In genomic region chr5:55044093-55044492, GRCh38 we compare ENCODE assay signal across 32 cellular contexts. TPM values are rescaled to one million over a fixed set of nuclear protein-coding genes. Genes with fewer than 3 reads are reported as not detected.
DNase-seq lines count a peak whose midpoint lies in the region; ATAC-seq, FAIRE-seq and TF ChIP-seq lines count a peak whose summit lies in the region.
"Had no signal": no experiment of that assay in that cellular context is flagged by ENCODE, and none has a peak within 500 bp of the region (broad histone marks: within the 10 kb centered on the region; RNA-seq: fewer than 3 reads in every experiment).

No MANE protein-coding gene starts in this region.

- intact Hi-C loops in activated CD8-positive, alpha-beta T cell treated with anti-CD3 and anti-CD28 coated beads for 36 hours (cut with micrococcal nuclease): no loop called here
- intact Hi-C loops in HepG2 (cut with micrococcal nuclease; ENCODE audit: unreplicated experiment): no loop called here

- H3K27me3 ChIP-seq in HepG2 (ENCODE audit: control insufficient read depth in 1 of 2, insufficient read depth in 2 of 2, low read length in 2 of 2) (no peaks in the 10 kb centered on the region; a peak in 2 of 5 replicates), upper lobe of left lung (no peaks in the 10 kb centered on the region)
- H3K27me3 ChIP-seq: BE2C, BLaER1 had no signal

- TF ChIP-seq CTCF in activated CD8-positive, alpha-beta T cell treated with anti-CD3 and anti-CD28 coated beads for 36 hours (IDR thresholded peaks at IDR 0.05): no peak
- TF ChIP-seq CTCF in HepG2 (CRISPR knock-in tag; IDR thresholded peaks at IDR 0.05): no peak
- no peak for TF ChIP-seq CTCF in upper lobe of left lung (IDR thresholded peaks at IDR 0.05)

- no peak overlapping the region for H3K4me3 ChIP-seq in HepG2 (replicated peaks in 1 of 3; ENCODE audit: insufficient read depth in 1 of 3, low read depth in 2 of 3, low read length in 3 of 3)
- H3K4me3 ChIP-seq in upper lobe of left lung: no peak overlapping the region
- H3K4me3 ChIP-seq: BLaER1, GM12878 had no signal

- no peak overlapping the region for H3K9ac ChIP-seq in HepG2 (ENCODE audit: insufficient read depth, low read depth, low read length)
- H3K9ac ChIP-seq: BLaER1 had no signal

- peak; percentile 42 for ATAC-seq in activated CD8-positive, alpha-beta T cell treated with anti-CD3 and anti-CD28 coated beads for 36 hours
- no peak for ATAC-seq in activated CD8-positive, alpha-beta T cell treated with anti-CD3 and anti-CD28 coated beads, Interleukin-2, amount 10 ng/mL, durations not matched to agents 7 days and 5 days
- peak; percentile 88 for ATAC-seq in activated naive CD8-positive, alpha-beta T cell treated with anti-CD3 and anti-CD28 coated beads, Interleukin-2, amount 50 U/mL, for 24 hours
- peak; percentile 82 for ATAC-seq in stimulated activated naive CD8-positive, alpha-beta T cell treated with anti-CD3 and anti-CD28 coated beads, Interleukin-15, Interleukin-2, amounts not matched to agents 100 U/mL and 50 U/mL, for 24 hours
- peak; percentile 48 for ATAC-seq in stimulated activated naive CD8-positive, alpha-beta T cell treated with anti-CD3 and anti-CD28 coated beads, Interleukin-15, amount 100 ng/mL, for 72 hours
- no peak for ATAC-seq in HepG2
- no peak for ATAC-seq in upper lobe of left lung (ENCODE audit: low FRiP score in 2 of 2)
- ATAC-seq: GM12878 had no signal

- no TSS peak for BruUV-seq in HepG2 (replicated peaks; lab: Mats Ljungman, UMichigan)

- H3K36me3 ChIP-seq in HepG2 (replicated peaks in 1 of 2; ENCODE audit: control insufficient read depth in 1 of 2, insufficient read depth in 2 of 2, low read length in 2 of 2) (no peaks in the 10 kb centered on the region), upper lobe of left lung (no peaks in the 10 kb centered on the region)
- H3K36me3 ChIP-seq: BE2C, BLaER1 had no signal

- TF ChIP-seq EP300 in HepG2 (IDR thresholded peaks at IDR 0.05; ENCODE audit: low read depth in 2 of 2, low read length in 2 of 2) (no peak), HepG2 (CRISPR knock-in tag; IDR thresholded peaks at IDR 0.05; ENCODE audit: borderline replicate concordance) (no peak), upper lobe of left lung (IDR thresholded peaks at IDR 0.05) (no peak)

- H3K27ac ChIP-seq in HepG2 (ENCODE audit: extremely low read length, insufficient read depth, low read length) (no peak overlapping the region), upper lobe of left lung (no peak overlapping the region)
- H3K27ac ChIP-seq: BLaER1 had no signal

- H3K79me2 ChIP-seq in HepG2 (ENCODE audit: insufficient read depth, low read length): no peaks in the 10 kb centered on the region

- no peak for TF ChIP-seq RAD21 in HepG2 (CRISPR knock-in tag; IDR thresholded peaks at IDR 0.05)

- peaks cover 3% of the 10 kb centered on the region for H3K27me3 Mint-ChIP-seq in activated CD8-positive, alpha-beta T cell treated with anti-CD3 and anti-CD28 coated beads for 36 hours
- H3K27me3 Mint-ChIP-seq in activated CD8-positive, alpha-beta T cell treated with anti-CD3 and anti-CD28 coated beads, Interleukin-2, amount 10 ng/mL, durations not matched to agents 7 days and 5 days (ENCODE audit: low read depth): no peaks in the 10 kb centered on the region
- no peaks in the 10 kb centered on the region for H3K27me3 Mint-ChIP-seq in activated naive CD8-positive, alpha-beta T cell treated with anti-CD3 and anti-CD28 coated beads, Interleukin-2, amount 50 U/mL, for 24 hours
- H3K27me3 Mint-ChIP-seq in stimulated activated naive CD8-positive, alpha-beta T cell treated with anti-CD3 and anti-CD28 coated beads, Interleukin-15, amount 100 ng/mL, for 72 hours: no peaks in the 10 kb centered on the region
- H3K27me3 Mint-ChIP-seq: CD4-positive, alpha-beta memory T cell; CD4-positive, CD25-positive, alpha-beta regulatory T cell; CD8-positive, alpha-beta memory T cell had no signal

- CTCF ChIA-PET in activated CD8-positive, alpha-beta T cell treated with anti-CD3 and anti-CD28 coated beads for 36 hours (lab: Charles Lee): interaction anchor here (1.7 to 1.8 kb wide), 2 partner anchors 10 to 100 kb away, joined by 6 to 10 read pairs; no protein-coding TSS in a partner anchor
- CTCF ChIA-PET in activated CD8-positive, alpha-beta T cell treated with anti-CD3 and anti-CD28 coated beads, Interleukin-2, amount 10 ng/mL, durations not matched to agents 7 days and 5 days (lab: Charles Lee): interaction anchor here (0.6 to 1.8 kb wide), 4 partner anchors 17 to 138 kb away, joined by 3 to 6 read pairs (median 4); no protein-coding TSS in a partner anchor
- CTCF ChIA-PET in HepG2 (lab: Yijun Ruan, JAX; ENCODE audit: low intra/inter-chr PET ratio, low total read pairs): no interaction called here

- no peaks in the 10 kb centered on the region for H3K36me3 Mint-ChIP-seq in activated CD8-positive, alpha-beta T cell treated with anti-CD3 and anti-CD28 coated beads for 36 hours (ENCODE audit: low read depth)
- peaks cover 26% of the 10 kb centered on the region for H3K36me3 Mint-ChIP-seq in activated CD8-positive, alpha-beta T cell treated with anti-CD3 and anti-CD28 coated beads, Interleukin-2, amount 10 ng/mL, durations not matched to agents 7 days and 5 days (ENCODE audit: low read depth)
- no peaks in the 10 kb centered on the region for H3K36me3 Mint-ChIP-seq in activated naive CD8-positive, alpha-beta T cell treated with anti-CD3 and anti-CD28 coated beads, Interleukin-2, amount 50 U/mL, for 24 hours (ENCODE audit: low read depth)
- H3K36me3 Mint-ChIP-seq: CD14-positive monocyte; CD4-positive, alpha-beta memory T cell; CD4-positive, CD25-positive, alpha-beta regulatory T cell had no signal

- WGBS in HepG2 (ENCODE audit: low lambda C conversion rate): 0% methylated on average over 1 of the region's 1 CpG
- 30 to 42% methylated on average over 1 of the region's 1 CpG for WGBS in upper lobe of left lung, 2 donors

- H3K4me3 Mint-ChIP-seq in activated CD8-positive, alpha-beta T cell treated with anti-CD3 and anti-CD28 coated beads for 36 hours: no peak overlapping the region
- no peak overlapping the region for H3K4me3 Mint-ChIP-seq in activated CD8-positive, alpha-beta T cell treated with anti-CD3 and anti-CD28 coated beads, Interleukin-2, amount 10 ng/mL, durations not matched to agents 7 days and 5 days
- H3K4me3 Mint-ChIP-seq in activated naive CD8-positive, alpha-beta T cell treated with anti-CD3 and anti-CD28 coated beads, Interleukin-2, amount 50 U/mL, for 24 hours: no peak overlapping the region
- no peak overlapping the region for H3K4me3 Mint-ChIP-seq in stimulated activated naive CD8-positive, alpha-beta T cell treated with anti-CD3 and anti-CD28 coated beads, Interleukin-15, amount 100 ng/mL, for 72 hours
- H3K4me3 Mint-ChIP-seq: CD14-positive monocyte; CD4-positive, alpha-beta memory T cell; CD4-positive, CD25-positive, alpha-beta regulatory T cell; CD8-positive, alpha-beta memory T cell had no signal

- H3K9me3 Mint-ChIP-seq in activated CD8-positive, alpha-beta T cell treated with anti-CD3 and anti-CD28 coated beads for 36 hours: peaks cover 2% of the 10 kb centered on the region
- H3K9me3 Mint-ChIP-seq in activated CD8-positive, alpha-beta T cell treated with anti-CD3 and anti-CD28 coated beads, Interleukin-2, amount 10 ng/mL, durations not matched to agents 7 days and 5 days (ENCODE audit: insufficient read depth): peaks cover 8% of the 10 kb centered on the region
- no peaks in the 10 kb centered on the region for H3K9me3 Mint-ChIP-seq in activated naive CD8-positive, alpha-beta T cell treated with anti-CD3 and anti-CD28 coated beads, Interleukin-2, amount 50 U/mL, for 24 hours
- peaks cover 0 to 8% of the 10 kb centered on the region in 2 donors for H3K9me3 Mint-ChIP-seq in stimulated activated naive CD8-positive, alpha-beta T cell treated with anti-CD3 and anti-CD28 coated beads, Interleukin-15, amount 100 ng/mL, for 72 hours
- H3K9me3 Mint-ChIP-seq: CD8-positive, alpha-beta memory T cell had no signal

- H2AFZ ChIP-seq in HepG2 (ENCODE audit: low read length): no peak overlapping the region

- no peak overlapping the region for H3K27ac Mint-ChIP-seq in activated CD8-positive, alpha-beta T cell treated with anti-CD3 and anti-CD28 coated beads for 36 hours
- H3K27ac Mint-ChIP-seq in activated CD8-positive, alpha-beta T cell treated with anti-CD3 and anti-CD28 coated beads, Interleukin-2, amount 10 ng/mL, durations not matched to agents 7 days and 5 days: no peak overlapping the region
- no peak overlapping the region for H3K27ac Mint-ChIP-seq in activated naive CD8-positive, alpha-beta T cell treated with anti-CD3 and anti-CD28 coated beads, Interleukin-2, amount 50 U/mL, for 24 hours
- H3K27ac Mint-ChIP-seq in stimulated activated naive CD8-positive, alpha-beta T cell treated with anti-CD3 and anti-CD28 coated beads, Interleukin-15, amount 100 ng/mL, for 72 hours: no peak overlapping the region
- H3K27ac Mint-ChIP-seq: CD14-positive monocyte; CD4-positive, alpha-beta memory T cell; CD4-positive, CD25-positive, alpha-beta regulatory T cell; CD8-positive, alpha-beta memory T cell had no signal

- DNase-seq in activated CD8-positive, alpha-beta T cell treated with anti-CD3 and anti-CD28 coated beads for 36 hours: no peak
- no peak for DNase-seq in activated CD8-positive, alpha-beta T cell treated with anti-CD3 and anti-CD28 coated beads, Interleukin-2, amount 10 ng/mL, durations not matched to agents 7 days and 5 days
- no peak for DNase-seq in activated naive CD8-positive, alpha-beta T cell treated with anti-CD3 and anti-CD28 coated beads, Interleukin-2, amount 50 U/mL, for 24 hours
- no peak for DNase-seq in stimulated activated naive CD8-positive, alpha-beta T cell treated with anti-CD3 and anti-CD28 coated beads, Interleukin-15, Interleukin-2, amounts not matched to agents 100 U/mL and 50 U/mL, for 24 hours
- no peak for DNase-seq in stimulated activated naive CD8-positive, alpha-beta T cell treated with anti-CD3 and anti-CD28 coated beads, Interleukin-15, amount 100 ng/mL, for 72 hours
- DNase-seq in HepG2 (ENCODE audit: low spot score): no peak
- no peak for DNase-seq in upper lobe of left lung
- DNase-seq: 8988T; ACHN; BE2C; C1 segment of cervical spinal cord; CD4-positive, alpha-beta memory T cell; CD4-positive, CD25-positive, alpha-beta regulatory T cell; CD8-positive, alpha-beta memory T cell; COR-L47; DMS 273 treated with DMSO at 0.1 percent for 48 hours; DMS153; DMS53; DMS79; DND-41; EL; GDM1 had no signal

- POLR2A ChIA-PET in activated CD8-positive, alpha-beta T cell treated with anti-CD3 and anti-CD28 coated beads for 36 hours (lab: Charles Lee): no interaction called here
- POLR2A ChIA-PET in activated CD8-positive, alpha-beta T cell treated with anti-CD3 and anti-CD28 coated beads, Interleukin-2, amount 10 ng/mL, durations not matched to agents 7 days and 5 days (lab: Charles Lee): no interaction called here
- POLR2A ChIA-PET in HepG2 (lab: Yijun Ruan, JAX): no interaction called here

- no peaks in the 10 kb centered on the region for H3K9me3 ChIP-seq in HepG2 (ENCODE audit: low read length)
- H3K9me3 ChIP-seq in upper lobe of left lung: no peaks in the 10 kb centered on the region
- H3K9me3 ChIP-seq: BE2C had no signal

- in situ Hi-C loops in HepG2 (cut with HindIII; ENCODE audit: extremely low pct_ligation_motif_present, low pct_unique_long_range_greater_than_20kb): no loop called here

- FAIRE-seq in HepG2 (lab: Jason Lieb, UNC): no peak
- FAIRE-seq: A204.1, GM12878, GM12892, GM18507 had no signal

- TF ChIP-seq POLR2A in HepG2 (IDR thresholded peaks at IDR 0.05; ENCODE audit: insufficient read depth in 1 of 2, low read depth in 2 of 2, low read length in 2 of 2) (no peak), upper lobe of left lung (IDR thresholded peaks at IDR 0.05) (no peak)

- no peak overlapping the region for H3K4me2 ChIP-seq in HepG2 (ENCODE audit: low read depth, low read length)
- H3K4me2 ChIP-seq: BLaER1 had no signal

- H4K20me1 ChIP-seq in HepG2 (ENCODE audit: insufficient read depth, low read length): no peaks in the 10 kb centered on the region
- H4K20me1 ChIP-seq: BLaER1 had no signal

- H3K4me1 ChIP-seq in HepG2 (ENCODE audit: insufficient read depth, low read length): no peaks in the 10 kb centered on the region
- no peaks in the 10 kb centered on the region for H3K4me1 ChIP-seq in upper lobe of left lung
- H3K4me1 ChIP-seq: BE2C, BLaER1 had no signal

- H3K4me1 Mint-ChIP-seq in activated CD8-positive, alpha-beta T cell treated with anti-CD3 and anti-CD28 coated beads for 36 hours (ENCODE audit: low read depth): peaks cover 11% of the 10 kb centered on the region
- peaks cover 7% of the 10 kb centered on the region for H3K4me1 Mint-ChIP-seq in activated CD8-positive, alpha-beta T cell treated with anti-CD3 and anti-CD28 coated beads, Interleukin-2, amount 10 ng/mL, durations not matched to agents 7 days and 5 days (ENCODE audit: low read depth)
- peaks cover 17% of the 10 kb centered on the region for H3K4me1 Mint-ChIP-seq in activated naive CD8-positive, alpha-beta T cell treated with anti-CD3 and anti-CD28 coated beads, Interleukin-2, amount 50 U/mL, for 24 hours
- H3K4me1 Mint-ChIP-seq in stimulated activated naive CD8-positive, alpha-beta T cell treated with anti-CD3 and anti-CD28 coated beads, Interleukin-15, amount 100 ng/mL, for 72 hours: peaks cover 22% of the 10 kb centered on the region
- H3K4me1 Mint-ChIP-seq: CD14-positive monocyte had no signal

RNA-seq across cellular contexts. Expression of gene GZMK, which starts 20.0 kb away (rescaled TPM):
- total RNA-seq in activated CD8-positive, alpha-beta T cell treated with anti-CD3 and anti-CD28 coated beads for 36 hours: 1 to 10 TPM; 5.2 to 6.2 TPM
- total RNA-seq in activated CD8-positive, alpha-beta T cell treated with anti-CD3 and anti-CD28 coated beads, Interleukin-2, amount 10 ng/mL, durations not matched to agents 7 days and 5 days: 1 to 10 TPM; 2.4 to 2.9 TPM
- total RNA-seq in HepG2 (2016; rRNA removed; fragmentation: Illumina TruSeq; extraction: Trizol) (not detected in 2 replicates), upper lobe of left lung (1 to 10 TPM in 5 of 6 donors, not detected in 1; 1.0 to 4.8 (median 2.1) TPM)
- total RNA-seq in HepG2 (2016; cell fraction: cytosol; rRNA removed; fragmentation: Illumina TruSeq; extraction: Trizol; ENCODE audit: low read depth): not detected in 2 replicates
- total RNA-seq in HepG2 (2016; cell fraction: insoluble cytoplasmic fraction; rRNA removed; fragmentation: Illumina TruSeq; extraction: Trizol): not detected in 2 replicates
- not detected in 2 replicates for total RNA-seq in HepG2 (2016; cell fraction: membrane; rRNA removed; fragmentation: Illumina TruSeq; extraction: Trizol)
- not detected in 2 replicates for total RNA-seq in HepG2 (2016; cell fraction: nucleus; rRNA removed; fragmentation: Illumina TruSeq; extraction: Trizol)
- not detected in 2 replicates for polyA plus RNA-seq in HepG2 (2011; rRNA removed)
- not detected in 2 replicates for polyA plus RNA-seq in HepG2 (2011; cell fraction: cytosol; rRNA removed)
- polyA plus RNA-seq in HepG2 (2011; cell fraction: nucleus; rRNA removed): not detected in 2 replicates
- not detected in 2 replicates for polyA plus RNA-seq in HepG2 (2012)
- polyA plus RNA-seq in HepG2 (2016; cell fraction: cytosol; fragmentation: Illumina TruSeq; extraction: Trizol; ENCODE audit: low read depth): not detected in 2 replicates
- not detected in 2 replicates for polyA plus RNA-seq in HepG2 (2016; cell fraction: insoluble cytoplasmic fraction; fragmentation: Illumina TruSeq; extraction: Trizol; ENCODE audit: low read depth)
- polyA plus RNA-seq in HepG2 (2016; cell fraction: membrane; fragmentation: Illumina TruSeq; extraction: Trizol; ENCODE audit: low read depth): not detected in 2 replicates
- polyA plus RNA-seq in HepG2 (2016; cell fraction: nucleus; fragmentation: Illumina TruSeq; extraction: Trizol; ENCODE audit: insufficient read depth, low read depth): not detected in 2 replicates
- not detected in 2 replicates for polyA minus RNA-seq in HepG2 (2011; rRNA and poly(A)+ RNA removed; ENCODE audit: low replicate concordance)
- polyA minus RNA-seq in HepG2 (2011; cell fraction: cytosol; rRNA and poly(A)+ RNA removed): not detected in 2 replicates
- not detected in 2 replicates for polyA minus RNA-seq in HepG2 (2011; cell fraction: nucleus; rRNA and poly(A)+ RNA removed)
- total RNA-seq: A673, Daoy, G401, GM12878 had no signal
- polyA plus RNA-seq: AG04450 had no signal

RNA-seq across cellular contexts. Expression of gene GZMA, which starts 58.4 kb away (rescaled TPM):
- 10 to 100 TPM; 17.8 to 18.2 TPM for total RNA-seq in activated CD8-positive, alpha-beta T cell treated with anti-CD3 and anti-CD28 coated beads for 36 hours
- 100 to 1,000 TPM; 356 to 365 TPM for total RNA-seq in activated CD8-positive, alpha-beta T cell treated with anti-CD3 and anti-CD28 coated beads, Interleukin-2, amount 10 ng/mL, durations not matched to agents 7 days and 5 days
- total RNA-seq in HepG2 (2016; rRNA removed; fragmentation: Illumina TruSeq; extraction: Trizol) (not detected in 2 replicates), upper lobe of left lung (1 to 10 TPM in 5 of 6 donors, under 1 TPM in 1; 0.67 to 6.5 (median 5.0) TPM)
- not detected in 2 replicates for total RNA-seq in HepG2 (2016; cell fraction: cytosol; rRNA removed; fragmentation: Illumina TruSeq; extraction: Trizol; ENCODE audit: low read depth)
- not detected in 2 replicates for total RNA-seq in HepG2 (2016; cell fraction: insoluble cytoplasmic fraction; rRNA removed; fragmentation: Illumina TruSeq; extraction: Trizol)
- total RNA-seq in HepG2 (2016; cell fraction: membrane; rRNA removed; fragmentation: Illumina TruSeq; extraction: Trizol): not detected in 2 replicates
- total RNA-seq in HepG2 (2016; cell fraction: nucleus; rRNA removed; fragmentation: Illumina TruSeq; extraction: Trizol): not detected in 2 replicates
- not detected in 2 replicates for polyA plus RNA-seq in HepG2 (2011; rRNA removed)
- not detected in 2 replicates for polyA plus RNA-seq in HepG2 (2011; cell fraction: cytosol; rRNA removed)
- polyA plus RNA-seq in HepG2 (2011; cell fraction: nucleus; rRNA removed): not detected in 2 replicates
- not detected in 2 replicates for polyA plus RNA-seq in HepG2 (2012)
- not detected in 2 replicates for polyA plus RNA-seq in HepG2 (2016; cell fraction: cytosol; fragmentation: Illumina TruSeq; extraction: Trizol; ENCODE audit: low read depth)
- polyA plus RNA-seq in HepG2 (2016; cell fraction: insoluble cytoplasmic fraction; fragmentation: Illumina TruSeq; extraction: Trizol; ENCODE audit: low read depth): not detected in 2 replicates
- polyA plus RNA-seq in HepG2 (2016; cell fraction: membrane; fragmentation: Illumina TruSeq; extraction: Trizol; ENCODE audit: low read depth): not detected in 2 replicates
- not detected in 2 replicates for polyA plus RNA-seq in HepG2 (2016; cell fraction: nucleus; fragmentation: Illumina TruSeq; extraction: Trizol; ENCODE audit: insufficient read depth, low read depth)
- polyA minus RNA-seq in HepG2 (2011; rRNA and poly(A)+ RNA removed; ENCODE audit: low replicate concordance): not detected in 2 replicates
- polyA minus RNA-seq in HepG2 (2011; cell fraction: cytosol; rRNA and poly(A)+ RNA removed): not detected in 2 replicates
- polyA minus RNA-seq in HepG2 (2011; cell fraction: nucleus; rRNA and poly(A)+ RNA removed): not detected in 2 replicates
- total RNA-seq: A673, G401, GM12878 had no signal
- polyA plus RNA-seq: AG04450 had no signal

RNA-seq across cellular contexts. Expression of gene ESM1, which starts 58.7 kb away (rescaled TPM):
- under 1 TPM; 0.20 to 0.47 TPM for total RNA-seq in activated CD8-positive, alpha-beta T cell treated with anti-CD3 and anti-CD28 coated beads for 36 hours
- not detected for total RNA-seq in activated CD8-positive, alpha-beta T cell treated with anti-CD3 and anti-CD28 coated beads, Interleukin-2, amount 10 ng/mL, durations not matched to agents 7 days and 5 days
- total RNA-seq in HepG2 (2016; rRNA removed; fragmentation: Illumina TruSeq; extraction: Trizol) (not detected in 2 replicates), upper lobe of left lung (10 to 100 TPM in 1 of 6 donors, 1 to 10 TPM in 3, under 1 TPM in 1, not detected in 1; 0.86 to 10.3 (median 2.0) TPM)
- total RNA-seq in HepG2 (2016; cell fraction: cytosol; rRNA removed; fragmentation: Illumina TruSeq; extraction: Trizol; ENCODE audit: low read depth): not detected in 2 replicates
- total RNA-seq in HepG2 (2016; cell fraction: insoluble cytoplasmic fraction; rRNA removed; fragmentation: Illumina TruSeq; extraction: Trizol): not detected in 2 replicates
- not detected in 2 replicates for total RNA-seq in HepG2 (2016; cell fraction: membrane; rRNA removed; fragmentation: Illumina TruSeq; extraction: Trizol)
- total RNA-seq in HepG2 (2016; cell fraction: nucleus; rRNA removed; fragmentation: Illumina TruSeq; extraction: Trizol): not detected in 2 replicates
- polyA plus RNA-seq in HepG2 (2011; rRNA removed): not detected in 2 replicates
- not detected in 2 replicates for polyA plus RNA-seq in HepG2 (2011; cell fraction: cytosol; rRNA removed)
- not detected in 2 replicates for polyA plus RNA-seq in HepG2 (2011; cell fraction: nucleus; rRNA removed)
- not detected in 2 replicates for polyA plus RNA-seq in HepG2 (2012)
- not detected in 2 replicates for polyA plus RNA-seq in HepG2 (2016; cell fraction: cytosol; fragmentation: Illumina TruSeq; extraction: Trizol; ENCODE audit: low read depth)
- not detected in 2 replicates for polyA plus RNA-seq in HepG2 (2016; cell fraction: insoluble cytoplasmic fraction; fragmentation: Illumina TruSeq; extraction: Trizol; ENCODE audit: low read depth)
- not detected in 2 replicates for polyA plus RNA-seq in HepG2 (2016; cell fraction: membrane; fragmentation: Illumina TruSeq; extraction: Trizol; ENCODE audit: low read depth)
- polyA plus RNA-seq in HepG2 (2016; cell fraction: nucleus; fragmentation: Illumina TruSeq; extraction: Trizol; ENCODE audit: insufficient read depth, low read depth): not detected in 2 replicates
- not detected in 2 replicates for polyA minus RNA-seq in HepG2 (2011; rRNA and poly(A)+ RNA removed; ENCODE audit: low replicate concordance)
- polyA minus RNA-seq in HepG2 (2011; cell fraction: cytosol; rRNA and poly(A)+ RNA removed): not detected in 2 replicates
- not detected in 2 replicates for polyA minus RNA-seq in HepG2 (2011; cell fraction: nucleus; rRNA and poly(A)+ RNA removed)
- total RNA-seq: A673, G401, GM12878 had no signal
- polyA plus RNA-seq: CD14-positive monocyte, GM12878 had no signal

Comparison
In these comparisons a context has a peak if more than half of its experiments do, and no peak if none do; other contexts are left out.
1. ATAC-seq: peak in activated CD8-positive, alpha-beta T cell treated with anti-CD3 and anti-CD28 coated beads for 36 hours (single experiment), activated naive CD8-positive, alpha-beta T cell treated with anti-CD3 and anti-CD28 coated beads, Interleukin-2, amount 50 U/mL, for 24 hours (single experiment), stimulated activated naive CD8-positive, alpha-beta T cell treated with anti-CD3 and anti-CD28 coated beads, Interleukin-15, Interleukin-2, amounts not matched to agents 100 U/mL and 50 U/mL, for 24 hours (single experiment) and stimulated activated naive CD8-positive, alpha-beta T cell treated with anti-CD3 and anti-CD28 coated beads, Interleukin-15, amount 100 ng/mL, for 72 hours (single experiment); none in activated CD8-positive, alpha-beta T cell treated with anti-CD3 and anti-CD28 coated beads, Interleukin-2, amount 10 ng/mL, durations not matched to agents 7 days and 5 days (single experiment), HepG2 (single experiment) and upper lobe of left lung (0 of 2).
2. RNA of gene GZMA, which starts 58.4 kb away (total RNA-seq): 356 to 365 TPM in activated CD8-positive, alpha-beta T cell treated with anti-CD3 and anti-CD28 coated beads, Interleukin-2, amount 10 ng/mL, durations not matched to agents 7 days and 5 days; 17.8 to 18.2 TPM in activated CD8-positive, alpha-beta T cell treated with anti-CD3 and anti-CD28 coated beads for 36 hours, 0.67 to 6.5 TPM in upper lobe of left lung and not detected in HepG2; every median in the first group is over 10 times any median in the second.